Comparison of ENCODE assay signal across 1 cellular context in the genomic region with DNA sequence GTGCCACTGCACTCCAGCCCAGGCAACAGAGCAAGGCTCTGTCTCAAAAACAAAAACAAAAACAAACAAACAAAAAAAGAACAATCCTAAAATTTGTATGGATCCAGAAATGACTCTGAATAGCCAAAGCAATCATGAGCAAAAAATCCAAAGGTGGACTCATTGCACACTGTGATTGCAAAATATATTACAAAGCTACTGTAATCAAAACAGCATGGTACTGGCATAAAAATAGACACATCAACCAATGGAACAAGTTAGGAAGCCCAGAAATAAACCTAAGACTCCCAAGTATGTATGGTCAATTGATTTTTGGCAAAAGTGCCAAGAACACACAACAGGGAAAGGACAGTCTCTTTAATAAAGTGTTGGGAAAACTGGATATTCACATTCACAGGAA.
TF ChIP-seq lines count a peak whose summit lies in the region.

No MANE protein-coding gene starts in this region.

TF ChIP-seq in HEK293, 187 proteins besides CTCF, POLR2A, EP300 and RAD21 (continued from another document):
- TF ChIP-seq ZNF280D (tag by site-specific recombination; IDR thresholded peaks at IDR 0.05) (peak; percentile 99), ZBTB26 (tag by site-specific recombination; optimal IDR thresholded peaks at IDR 0.05) (no peak), HOXA7 (CRISPR knock-in tag; IDR thresholded peaks at IDR 0.05; ENCODE audit: borderline replicate concordance) (no peak), ZNF843 (tag by site-specific recombination; IDR thresholded peaks at IDR 0.05) (no peak), ZNF600 (tag by site-specific recombination; IDR thresholded peaks at IDR 0.05) (no peak), ZNF302 (tag by site-specific recombination; IDR thresholded peaks at IDR 0.05; ENCODE audit: low read depth) (no peak), ZNF112 (tag by site-specific recombination; IDR thresholded peaks at IDR 0.05) (no peak), ZSCAN16 (tag by site-specific recombination; IDR thresholded peaks at IDR 0.05) (no peak), TRIM28 (IDR thresholded peaks at IDR 0.05; ENCODE audit: borderline replicate concordance, low read length) (peak; percentile 63; the same call in 1 of the 2 replicates), SETDB1 (IDR thresholded peaks at IDR 0.05; ENCODE audit: insufficient read length, low read length) (peak; percentile 12), ZNF624 (tag by site-specific recombination; IDR thresholded peaks at IDR 0.05) (no peak), ZNF23 (tag by site-specific recombination; IDR thresholded peaks at IDR 0.05; ENCODE audit: borderline replicate concordance) (no peak), KLF1 (tag by site-specific recombination; IDR thresholded peaks at IDR 0.05) (no peak), ZBTB7A (tag by site-specific recombination; IDR thresholded peaks at IDR 0.05; ENCODE audit: low read depth) (no peak), OVOL3 (tag by site-specific recombination; IDR thresholded peaks at IDR 0.05) (no peak)
- TF ChIP-seq, protein P1, sequence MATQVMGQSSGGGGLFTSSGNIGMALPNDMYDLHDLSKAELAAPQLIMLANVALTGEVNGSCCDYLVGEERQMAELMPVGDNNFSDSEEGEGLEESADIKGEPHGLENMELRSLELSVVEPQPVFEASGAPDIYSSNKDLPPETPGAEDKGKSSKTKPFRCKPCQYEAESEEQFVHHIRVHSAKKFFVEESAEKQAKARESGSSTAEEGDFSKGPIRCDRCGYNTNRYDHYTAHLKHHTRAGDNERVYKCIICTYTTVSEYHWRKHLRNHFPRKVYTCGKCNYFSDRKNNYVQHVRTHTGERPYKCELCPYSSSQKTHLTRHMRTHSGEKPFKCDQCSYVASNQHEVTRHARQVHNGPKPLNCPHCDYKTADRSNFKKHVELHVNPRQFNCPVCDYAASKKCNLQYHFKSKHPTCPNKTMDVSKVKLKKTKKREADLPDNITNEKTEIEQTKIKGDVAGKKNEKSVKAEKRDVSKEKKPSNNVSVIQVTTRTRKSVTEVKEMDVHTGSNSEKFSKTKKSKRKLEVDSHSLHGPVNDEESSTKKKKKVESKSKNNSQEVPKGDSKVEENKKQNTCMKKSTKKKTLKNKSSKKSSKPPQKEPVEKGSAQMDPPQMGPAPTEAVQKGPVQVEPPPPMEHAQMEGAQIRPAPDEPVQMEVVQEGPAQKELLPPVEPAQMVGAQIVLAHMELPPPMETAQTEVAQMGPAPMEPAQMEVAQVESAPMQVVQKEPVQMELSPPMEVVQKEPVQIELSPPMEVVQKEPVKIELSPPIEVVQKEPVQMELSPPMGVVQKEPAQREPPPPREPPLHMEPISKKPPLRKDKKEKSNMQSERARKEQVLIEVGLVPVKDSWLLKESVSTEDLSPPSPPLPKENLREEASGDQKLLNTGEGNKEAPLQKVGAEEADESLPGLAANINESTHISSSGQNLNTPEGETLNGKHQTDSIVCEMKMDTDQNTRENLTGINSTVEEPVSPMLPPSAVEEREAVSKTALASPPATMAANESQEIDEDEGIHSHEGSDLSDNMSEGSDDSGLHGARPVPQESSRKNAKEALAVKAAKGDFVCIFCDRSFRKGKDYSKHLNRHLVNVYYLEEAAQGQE (tag by site-specific recombination; IDR thresholded peaks at IDR 0.05), result no peak
- TF ChIP-seq, protein P2, sequence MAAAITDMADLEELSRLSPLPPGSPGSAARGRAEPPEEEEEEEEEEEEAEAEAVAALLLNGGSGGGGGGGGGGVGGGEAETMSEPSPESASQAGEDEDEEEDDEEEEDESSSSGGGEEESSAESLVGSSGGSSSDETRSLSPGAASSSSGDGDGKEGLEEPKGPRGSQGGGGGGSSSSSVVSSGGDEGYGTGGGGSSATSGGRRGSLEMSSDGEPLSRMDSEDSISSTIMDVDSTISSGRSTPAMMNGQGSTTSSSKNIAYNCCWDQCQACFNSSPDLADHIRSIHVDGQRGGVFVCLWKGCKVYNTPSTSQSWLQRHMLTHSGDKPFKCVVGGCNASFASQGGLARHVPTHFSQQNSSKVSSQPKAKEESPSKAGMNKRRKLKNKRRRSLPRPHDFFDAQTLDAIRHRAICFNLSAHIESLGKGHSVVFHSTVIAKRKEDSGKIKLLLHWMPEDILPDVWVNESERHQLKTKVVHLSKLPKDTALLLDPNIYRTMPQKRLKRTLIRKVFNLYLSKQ (tag by site-specific recombination; IDR thresholded peaks at IDR 0.05; ENCODE audit: borderline replicate concordance), result no peak
- TF ChIP-seq, protein P3, sequence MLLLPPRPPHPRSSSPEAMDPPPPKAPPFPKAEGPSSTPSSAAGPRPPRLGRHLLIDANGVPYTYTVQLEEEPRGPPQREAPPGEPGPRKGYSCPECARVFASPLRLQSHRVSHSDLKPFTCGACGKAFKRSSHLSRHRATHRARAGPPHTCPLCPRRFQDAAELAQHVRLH (tag by site-specific recombination; IDR thresholded peaks at IDR 0.05), result peak; percentile 71
- TF ChIP-seq, protein P4, sequence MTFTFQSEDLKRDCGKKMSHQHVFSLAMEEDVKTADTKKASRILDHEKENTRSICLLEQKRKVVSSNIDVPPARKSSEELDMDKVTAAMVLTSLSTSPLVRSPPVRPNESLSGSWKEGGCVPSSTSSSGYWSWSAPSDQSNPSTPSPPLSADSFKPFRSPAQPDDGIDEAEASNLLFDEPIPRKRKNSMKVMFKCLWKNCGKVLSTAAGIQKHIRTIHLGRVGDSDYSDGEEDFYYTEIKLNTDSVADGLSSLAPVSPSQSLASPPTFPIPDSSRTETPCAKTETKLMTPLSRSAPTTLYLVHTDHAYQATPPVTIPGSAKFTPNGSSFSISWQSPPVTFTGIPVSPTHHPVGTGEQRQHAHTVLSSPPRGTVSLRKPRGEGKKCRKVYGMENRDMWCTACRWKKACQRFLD (tag by site-specific recombination; IDR thresholded peaks at IDR 0.05), result no peak
TF ChIP-seq in HEK293: peak in this region for 5.
